ENCODE assay signal across 1 cellular context in genomic region chr5:68265347-68265746, GRCh38.
TF ChIP-seq lines count a peak whose summit lies in the region.

No MANE protein-coding gene starts in this region.

TF ChIP-seq in IMR-90, 13 proteins besides CTCF, POLR2A, EP300 and RAD21:
- no peak for TF ChIP-seq MAZ (IDR thresholded peaks at IDR 0.05; ENCODE audit: borderline replicate concordance, low read depth, low read length)
- no peak for TF ChIP-seq NFE2L2 (IDR thresholded peaks at IDR 0.05; ENCODE audit: low read depth, low read length)
- no peak for TF ChIP-seq MXI1 (IDR thresholded peaks at IDR 0.05; ENCODE audit: borderline replicate concordance, low read depth, low read length)
- no peak for TF ChIP-seq SMC3 (IDR thresholded peaks at IDR 0.05; ENCODE audit: low read depth, low read length)
- no peak for TF ChIP-seq MAFK (IDR thresholded peaks at IDR 0.05; ENCODE audit: low read depth, low read length)
- TF ChIP-seq CHD1 (IDR thresholded peaks at IDR 0.05; ENCODE audit: low read depth, low read length) = no peak
- no peak for TF ChIP-seq RFX5 (IDR thresholded peaks at IDR 0.05; ENCODE audit: low read depth, low read length)
- no peak for TF ChIP-seq CEBPB (IDR thresholded peaks at IDR 0.05; ENCODE audit: low read depth, low read length)
- TF ChIP-seq RCOR1 (IDR thresholded peaks at IDR 0.05; ENCODE audit: insufficient replicate concordance, low read length) = no peak
- TF ChIP-seq ELK1 (IDR thresholded peaks at IDR 0.05; ENCODE audit: borderline replicate concordance, low read depth, low read length) = no peak
- TF ChIP-seq, protein P1, sequence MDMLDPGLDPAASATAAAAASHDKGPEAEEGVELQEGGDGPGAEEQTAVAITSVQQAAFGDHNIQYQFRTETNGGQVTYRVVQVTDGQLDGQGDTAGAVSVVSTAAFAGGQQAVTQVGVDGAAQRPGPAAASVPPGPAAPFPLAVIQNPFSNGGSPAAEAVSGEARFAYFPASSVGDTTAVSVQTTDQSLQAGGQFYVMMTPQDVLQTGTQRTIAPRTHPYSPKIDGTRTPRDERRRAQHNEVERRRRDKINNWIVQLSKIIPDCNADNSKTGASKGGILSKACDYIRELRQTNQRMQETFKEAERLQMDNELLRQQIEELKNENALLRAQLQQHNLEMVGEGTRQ (IDR thresholded peaks at IDR 0.05; ENCODE audit: low read depth, low read length) = no peak
- TF ChIP-seq BHLHE40 (IDR thresholded peaks at IDR 0.05; ENCODE audit: low read depth, low read length) = no peak
- TF ChIP-seq FOS (IDR thresholded peaks at IDR 0.05; ENCODE audit: low read depth, low read length) = no peak
